1 cellular context compared by ENCODE assay signal in the genomic region with DNA sequence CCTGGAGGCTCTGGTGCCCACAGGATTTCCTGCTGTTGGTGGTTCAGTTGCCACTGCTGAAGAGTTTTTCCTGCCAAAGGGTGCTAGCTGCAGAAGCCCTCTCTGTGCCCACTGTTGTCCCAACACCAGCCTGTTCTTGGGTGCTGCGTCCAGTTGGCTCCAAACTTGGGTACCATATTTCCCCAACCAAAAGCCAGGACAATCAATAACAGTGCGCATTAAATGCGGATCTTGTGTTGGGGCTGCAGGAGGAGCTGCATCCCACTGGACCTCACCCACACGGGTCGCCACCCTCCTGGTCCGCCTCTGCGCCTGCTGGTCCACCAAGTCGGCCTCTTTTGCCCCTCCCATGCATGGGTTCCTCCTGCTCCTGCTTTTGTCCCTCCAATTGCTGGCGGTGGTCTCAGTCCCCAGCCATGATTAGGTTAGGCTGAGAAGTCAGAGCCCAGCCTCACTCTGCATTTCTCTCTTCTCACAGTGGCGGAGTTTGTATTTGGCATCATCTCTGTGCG.
TF ChIP-seq lines count a peak whose summit lies in the region.

No MANE protein-coding gene starts in this region.

TF ChIP-seq in endothelial cell of umbilical vein, 7 proteins besides CTCF, POLR2A, EP300 and RAD21:
- TF ChIP-seq MAX (IDR thresholded peaks at IDR 0.05; ENCODE audit: insufficient read depth, insufficient read length) (no peak), EZH2 (IDR thresholded peaks at IDR 0.05; ENCODE audit: borderline replicate concordance, low read depth, low read length, severe bottlenecking) (no peak), GATA2 (IDR thresholded peaks at IDR 0.05; ENCODE audit: insufficient read depth, insufficient read length, low read depth, low read length) (no peak), FOS (IDR thresholded peaks at IDR 0.05; ENCODE audit: borderline replicate concordance, insufficient read depth, low read length) (no peak), MYC (IDR thresholded peaks at IDR 0.05; ENCODE audit: low read depth, low read length) (no peak), JUN (IDR thresholded peaks at IDR 0.05; ENCODE audit: borderline replicate concordance, insufficient read depth, insufficient read length, low read depth) (no peak), POLR2AphosphoS5 (IDR thresholded peaks at IDR 0.05; ENCODE audit: insufficient read depth, low read depth, low read length) (no peak)
